Comparison of ENCODE assay signal across 21 cellular contexts in genomic region chr11:16026849-16027248, GRCh38.
"Had no signal": no experiment of that assay in that cellular context is flagged by ENCODE, and none has a peak within 500 bp of the region (broad histone marks: within the 10 kb centered on the region; RNA-seq: fewer than 3 reads in every experiment).

No MANE protein-coding gene starts in this region.

- H3K27me3 ChIP-seq: hepatocyte, ovary, right atrium auricular region, right lobe of liver, tibial artery, upper lobe of right lung had no signal

- H3K4me3 ChIP-seq: hepatocyte, left ventricle myocardium inferior, lung, ovary, right atrium auricular region, right lobe of liver, suprapubic skin, thoracic aorta, tibial artery, upper lobe of right lung had no signal

- DNase-seq: islet precursor cell; left ventricle myocardium inferior; naive B cell; ovary; right lobe of liver; stimulated activated CD4-positive, alpha-beta T cell treated with anti-CD3 and anti-CD28 coated beads, Interleukin-12 subunit alpha, Interleukin-12 subunit beta, amount 100 ng/mL, for 4 hours; stimulated activated CD4-positive, alpha-beta T cell treated with anti-CD3 and anti-CD28 coated beads, Interleukin-15, amount 100 ng/mL, for 24 hours; stimulated activated CD4-positive, alpha-beta T cell treated with anti-CD3 and anti-CD28 coated beads, Interleukin-2, amount 100 ng/mL, for 24 hours; stimulated activated CD4-positive, alpha-beta T cell treated with anti-CD3 and anti-CD28 coated beads, Interleukin-4, amount 100 ng/mL, for 1 hour; stimulated activated naive B cell treated with anti-CD40 and anti-IgM and Interleukin-4, amounts not matched to agents 10 μg/mL and 1 μg/mL and 100 μg/mL, for 72 hours; tibial artery; upper lobe of right lung had no signal

- H3K36me3 Mint-ChIP-seq: mesothelial cell of epicardium; naive B cell; natural killer cell treated with Interleukin-12 subunit alpha and Interleukin-12 subunit beta and Interleukin-15 and Interleukin-18, amount 100 ng/mL, for 72 hours; stimulated activated naive B cell treated with anti-CD40 and anti-IgM and Interleukin-4, amounts not matched to agents 10 μg/mL and 1 μg/mL and 100 μg/mL, for 72 hours had no signal

- H3K36me3 ChIP-seq: left ventricle myocardium inferior, ovary, right atrium auricular region, right lobe of liver, suprapubic skin, thoracic aorta, tibial artery, upper lobe of right lung had no signal

- H3K9me3 ChIP-seq: left ventricle myocardium inferior, ovary, right atrium auricular region, right lobe of liver, suprapubic skin, thoracic aorta, tibial artery, upper lobe of right lung had no signal

- H3K4me1 Mint-ChIP-seq: naive B cell; stimulated activated naive B cell treated with anti-CD40 and anti-IgM and Interleukin-4, amounts not matched to agents 10 μg/mL and 1 μg/mL and 100 μg/mL, for 72 hours had no signal

- H3K9me3 Mint-ChIP-seq: mesothelial cell of epicardium; natural killer cell treated with Interleukin-12 subunit alpha and Interleukin-12 subunit beta and Interleukin-15 and Interleukin-18, amount 100 ng/mL, for 72 hours; stimulated activated naive B cell treated with anti-CD40 and anti-IgM and Interleukin-4, amounts not matched to agents 10 μg/mL and 1 μg/mL and 100 μg/mL, for 72 hours; stimulated activated naive CD8-positive, alpha-beta T cell treated with anti-CD3 and anti-CD28 coated beads, Interleukin-15, Interleukin-2, amounts not matched to agents 100 ng/mL and 50 ng/mL, for 24 hours had no signal

- H3K27ac Mint-ChIP-seq: naive B cell; natural killer cell treated with Interleukin-12 subunit alpha and Interleukin-12 subunit beta and Interleukin-15 and Interleukin-18, amount 100 ng/mL, for 72 hours; progenitor cell of endocrine pancreas; stimulated activated naive B cell treated with anti-CD40 and anti-IgM and Interleukin-4, amounts not matched to agents 10 μg/mL and 1 μg/mL and 100 μg/mL, for 72 hours; stimulated activated naive CD8-positive, alpha-beta T cell treated with anti-CD3 and anti-CD28 coated beads, Interleukin-15, Interleukin-2, amounts not matched to agents 100 ng/mL and 50 ng/mL, for 24 hours had no signal

- H3K4me1 ChIP-seq: right atrium auricular region, right lobe of liver, suprapubic skin, tibial artery, upper lobe of right lung had no signal

- H3K4me3 Mint-ChIP-seq: mesothelial cell of epicardium; naive B cell; natural killer cell treated with Interleukin-12 subunit alpha and Interleukin-12 subunit beta and Interleukin-15 and Interleukin-18, amount 100 ng/mL, for 72 hours; stimulated activated naive B cell treated with anti-CD40 and anti-IgM and Interleukin-4, amounts not matched to agents 10 μg/mL and 1 μg/mL and 100 μg/mL, for 72 hours; stimulated activated naive CD8-positive, alpha-beta T cell treated with anti-CD3 and anti-CD28 coated beads, Interleukin-15, Interleukin-2, amounts not matched to agents 100 ng/mL and 50 ng/mL, for 24 hours had no signal

- H3K27me3 Mint-ChIP-seq: naive B cell; stimulated activated naive B cell treated with anti-CD40 and anti-IgM and Interleukin-4, amounts not matched to agents 10 μg/mL and 1 μg/mL and 100 μg/mL, for 72 hours; stimulated activated naive CD8-positive, alpha-beta T cell treated with anti-CD3 and anti-CD28 coated beads, Interleukin-15, Interleukin-2, amounts not matched to agents 100 ng/mL and 50 ng/mL, for 24 hours had no signal

- H3K27ac ChIP-seq: hepatocyte, left ventricle myocardium inferior, ovary, right atrium auricular region, right lobe of liver, suprapubic skin, thoracic aorta, tibial artery, upper lobe of right lung had no signal

- ATAC-seq: natural killer cell treated with Interleukin-12 subunit alpha and Interleukin-12 subunit beta and Interleukin-15 and Interleukin-18, amount 100 ng/mL, for 72 hours; right lobe of liver; stimulated activated naive B cell treated with anti-CD40 and anti-IgM and Interleukin-4, amounts not matched to agents 10 μg/mL and 1 μg/mL and 100 μg/mL, for 72 hours; upper lobe of right lung had no signal
